Comparison of ENCODE assay signal across 2 cellular contexts in the genomic region with DNA sequence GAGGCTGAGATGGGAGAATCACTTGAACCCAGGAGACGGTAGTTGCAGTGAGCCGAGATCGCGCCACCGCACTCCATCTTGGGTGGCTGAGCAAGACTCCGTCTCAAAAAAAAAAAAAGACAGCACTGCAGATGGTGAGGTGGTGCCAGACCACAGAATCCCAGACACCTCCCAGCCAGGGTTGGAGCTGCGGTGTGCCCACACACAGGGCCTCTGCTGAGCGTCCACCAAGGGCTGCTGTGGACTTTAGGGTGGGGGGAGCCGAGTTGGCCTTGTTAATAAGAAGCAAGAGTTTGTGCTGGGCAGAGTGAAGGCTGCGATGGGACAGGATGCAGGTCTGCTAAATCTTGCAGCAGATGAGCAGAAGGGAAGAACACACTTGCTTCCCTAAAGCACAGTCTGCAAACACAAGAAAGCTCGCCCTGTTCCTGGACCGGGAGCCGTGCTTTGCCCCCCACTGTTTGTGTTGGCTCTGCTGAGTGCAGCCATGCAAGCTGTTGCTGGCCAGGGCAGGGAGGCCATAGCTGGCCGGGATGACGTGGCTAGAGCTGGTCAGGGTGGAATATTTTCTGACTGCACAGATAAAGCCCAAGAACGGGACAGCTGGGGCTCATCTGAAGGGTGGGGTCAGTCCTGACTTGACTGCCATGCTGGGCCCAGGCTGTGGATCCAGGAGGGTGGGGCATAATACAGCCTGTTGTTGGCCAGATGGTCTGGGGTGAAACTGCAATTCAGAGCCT.
TF ChIP-seq lines count a peak whose summit lies in the region.

No MANE protein-coding gene starts in this region.

TF ChIP-seq in liver, 16 proteins besides CTCF, POLR2A, EP300 and RAD21:
- peak; percentile 34 for TF ChIP-seq NR2F2 (IDR thresholded peaks at IDR 0.05)
- TF ChIP-seq HNF4A (conservative IDR thresholded peaks at IDR 0.05), result peak in 1 of 2 donors; percentile 53
- TF ChIP-seq, protein P1, sequence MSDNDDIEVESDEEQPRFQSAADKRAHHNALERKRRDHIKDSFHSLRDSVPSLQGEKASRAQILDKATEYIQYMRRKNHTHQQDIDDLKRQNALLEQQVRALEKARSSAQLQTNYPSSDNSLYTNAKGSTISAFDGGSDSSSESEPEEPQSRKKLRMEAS (IDR thresholded peaks at IDR 0.05), result no peak
- TF ChIP-seq GABPA (IDR thresholded peaks at IDR 0.05 in 1 of 2, conservative IDR thresholded peaks at IDR 0.05 in 1 of 2), result no peak
- peak in 1 of 2 donors; percentile 30 for TF ChIP-seq RXRA (IDR thresholded peaks at IDR 0.05)
- TF ChIP-seq YY1 (IDR thresholded peaks at IDR 0.05), result peak; percentile 81
- peak; percentile 13 for TF ChIP-seq SP1 (IDR thresholded peaks at IDR 0.05)

TF ChIP-seq in HepG2, 621 proteins besides CTCF, POLR2A, EP300 and RAD21:
- no peak for TF ChIP-seq KDM1A (CRISPR knock-in tag; IDR thresholded peaks at IDR 0.05)
- no peak for TF ChIP-seq RNF2 (conservative IDR thresholded peaks at IDR 0.05; ENCODE audit: low read depth)
- TF ChIP-seq, protein P2, sequence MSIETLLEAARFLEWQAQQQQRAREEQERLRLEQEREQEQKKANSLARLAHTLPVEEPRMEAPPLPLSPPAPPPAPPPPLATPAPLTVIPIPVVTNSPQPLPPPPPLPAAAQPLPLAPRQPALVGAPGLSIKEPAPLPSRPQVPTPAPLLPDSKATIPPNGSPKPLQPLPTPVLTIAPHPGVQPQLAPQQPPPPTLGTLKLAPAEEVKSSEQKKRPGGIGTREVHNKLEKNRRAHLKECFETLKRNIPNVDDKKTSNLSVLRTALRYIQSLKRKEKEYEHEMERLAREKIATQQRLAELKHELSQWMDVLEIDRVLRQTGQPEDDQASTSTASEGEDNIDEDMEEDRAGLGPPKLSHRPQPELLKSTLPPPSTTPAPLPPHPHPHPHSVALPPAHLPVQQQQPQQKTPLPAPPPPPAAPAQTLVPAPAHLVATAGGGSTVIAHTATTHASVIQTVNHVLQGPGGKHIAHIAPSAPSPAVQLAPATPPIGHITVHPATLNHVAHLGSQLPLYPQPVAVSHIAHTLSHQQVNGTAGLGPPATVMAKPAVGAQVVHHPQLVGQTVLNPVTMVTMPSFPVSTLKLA (IDR thresholded peaks at IDR 0.05), result no peak
- TF ChIP-seq ZNF83 (CRISPR knock-in tag; IDR thresholded peaks at IDR 0.05; ENCODE audit: borderline replicate concordance), result no peak
- TF ChIP-seq SRSF1 (optimal IDR thresholded peaks at IDR 0.05; ENCODE audit: low read depth, low read length), result no peak
- TF ChIP-seq, protein P3, sequence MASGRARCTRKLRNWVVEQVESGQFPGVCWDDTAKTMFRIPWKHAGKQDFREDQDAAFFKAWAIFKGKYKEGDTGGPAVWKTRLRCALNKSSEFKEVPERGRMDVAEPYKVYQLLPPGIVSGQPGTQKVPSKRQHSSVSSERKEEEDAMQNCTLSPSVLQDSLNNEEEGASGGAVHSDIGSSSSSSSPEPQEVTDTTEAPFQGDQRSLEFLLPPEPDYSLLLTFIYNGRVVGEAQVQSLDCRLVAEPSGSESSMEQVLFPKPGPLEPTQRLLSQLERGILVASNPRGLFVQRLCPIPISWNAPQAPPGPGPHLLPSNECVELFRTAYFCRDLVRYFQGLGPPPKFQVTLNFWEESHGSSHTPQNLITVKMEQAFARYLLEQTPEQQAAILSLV (CRISPR knock-in tag; IDR thresholded peaks at IDR 0.05; ENCODE audit: borderline replicate concordance), result no peak
- no peak for TF ChIP-seq ZNF12 (CRISPR knock-in tag; IDR thresholded peaks at IDR 0.05)
- TF ChIP-seq HDAC2 (CRISPR knock-in tag; IDR thresholded peaks at IDR 0.05), result no peak
- TF ChIP-seq SPEN (CRISPR knock-in tag; IDR thresholded peaks at IDR 0.05; ENCODE audit: low read depth), result no peak
- TF ChIP-seq YEATS2 (CRISPR knock-in tag; IDR thresholded peaks at IDR 0.05; ENCODE audit: borderline replicate concordance), result no peak
- TF ChIP-seq, protein P4, sequence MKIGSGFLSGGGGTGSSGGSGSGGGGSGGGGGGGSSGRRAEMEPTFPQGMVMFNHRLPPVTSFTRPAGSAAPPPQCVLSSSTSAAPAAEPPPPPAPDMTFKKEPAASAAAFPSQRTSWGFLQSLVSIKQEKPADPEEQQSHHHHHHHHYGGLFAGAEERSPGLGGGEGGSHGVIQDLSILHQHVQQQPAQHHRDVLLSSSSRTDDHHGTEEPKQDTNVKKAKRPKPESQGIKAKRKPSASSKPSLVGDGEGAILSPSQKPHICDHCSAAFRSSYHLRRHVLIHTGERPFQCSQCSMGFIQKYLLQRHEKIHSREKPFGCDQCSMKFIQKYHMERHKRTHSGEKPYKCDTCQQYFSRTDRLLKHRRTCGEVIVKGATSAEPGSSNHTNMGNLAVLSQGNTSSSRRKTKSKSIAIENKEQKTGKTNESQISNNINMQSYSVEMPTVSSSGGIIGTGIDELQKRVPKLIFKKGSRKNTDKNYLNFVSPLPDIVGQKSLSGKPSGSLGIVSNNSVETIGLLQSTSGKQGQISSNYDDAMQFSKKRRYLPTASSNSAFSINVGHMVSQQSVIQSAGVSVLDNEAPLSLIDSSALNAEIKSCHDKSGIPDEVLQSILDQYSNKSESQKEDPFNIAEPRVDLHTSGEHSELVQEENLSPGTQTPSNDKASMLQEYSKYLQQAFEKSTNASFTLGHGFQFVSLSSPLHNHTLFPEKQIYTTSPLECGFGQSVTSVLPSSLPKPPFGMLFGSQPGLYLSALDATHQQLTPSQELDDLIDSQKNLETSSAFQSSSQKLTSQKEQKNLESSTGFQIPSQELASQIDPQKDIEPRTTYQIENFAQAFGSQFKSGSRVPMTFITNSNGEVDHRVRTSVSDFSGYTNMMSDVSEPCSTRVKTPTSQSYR (CRISPR knock-in tag; IDR thresholded peaks at IDR 0.05; ENCODE audit: borderline replicate concordance), result no peak
- TF ChIP-seq JUN (CRISPR knock-in tag; IDR thresholded peaks at IDR 0.05), result no peak
- TF ChIP-seq, protein P5, sequence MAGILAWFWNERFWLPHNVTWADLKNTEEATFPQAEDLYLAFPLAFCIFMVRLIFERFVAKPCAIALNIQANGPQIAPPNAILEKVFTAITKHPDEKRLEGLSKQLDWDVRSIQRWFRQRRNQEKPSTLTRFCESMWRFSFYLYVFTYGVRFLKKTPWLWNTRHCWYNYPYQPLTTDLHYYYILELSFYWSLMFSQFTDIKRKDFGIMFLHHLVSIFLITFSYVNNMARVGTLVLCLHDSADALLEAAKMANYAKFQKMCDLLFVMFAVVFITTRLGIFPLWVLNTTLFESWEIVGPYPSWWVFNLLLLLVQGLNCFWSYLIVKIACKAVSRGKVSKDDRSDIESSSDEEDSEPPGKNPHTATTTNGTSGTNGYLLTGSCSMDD (CRISPR knock-in tag; IDR thresholded peaks at IDR 0.05), result no peak
- no peak for TF ChIP-seq RBM39 (IDR thresholded peaks at IDR 0.05; ENCODE audit: low read depth, low read length, poor library complexity, severe bottlenecking)
- no peak for TF ChIP-seq SMYD3 (CRISPR knock-in tag; IDR thresholded peaks at IDR 0.05)
- TF ChIP-seq, protein P6, sequence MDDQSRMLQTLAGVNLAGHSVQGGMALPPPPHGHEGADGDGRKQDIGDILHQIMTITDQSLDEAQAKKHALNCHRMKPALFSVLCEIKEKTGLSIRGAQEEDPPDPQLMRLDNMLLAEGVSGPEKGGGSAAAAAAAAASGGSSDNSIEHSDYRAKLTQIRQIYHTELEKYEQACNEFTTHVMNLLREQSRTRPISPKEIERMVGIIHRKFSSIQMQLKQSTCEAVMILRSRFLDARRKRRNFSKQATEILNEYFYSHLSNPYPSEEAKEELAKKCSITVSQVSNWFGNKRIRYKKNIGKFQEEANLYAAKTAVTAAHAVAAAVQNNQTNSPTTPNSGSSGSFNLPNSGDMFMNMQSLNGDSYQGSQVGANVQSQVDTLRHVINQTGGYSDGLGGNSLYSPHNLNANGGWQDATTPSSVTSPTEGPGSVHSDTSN (CRISPR knock-in tag; IDR thresholded peaks at IDR 0.05; ENCODE audit: borderline replicate concordance), result no peak
- TF ChIP-seq ZNF225 (CRISPR knock-in tag; IDR thresholded peaks at IDR 0.05), result no peak
- TF ChIP-seq ZNF33A (CRISPR knock-in tag; IDR thresholded peaks at IDR 0.05; ENCODE audit: borderline replicate concordance), result no peak
- TF ChIP-seq IRF2 (CRISPR knock-in tag; IDR thresholded peaks at IDR 0.05), result no peak
